Comparison of ENCODE assay signal across 1 cellular context in the genomic region with DNA sequence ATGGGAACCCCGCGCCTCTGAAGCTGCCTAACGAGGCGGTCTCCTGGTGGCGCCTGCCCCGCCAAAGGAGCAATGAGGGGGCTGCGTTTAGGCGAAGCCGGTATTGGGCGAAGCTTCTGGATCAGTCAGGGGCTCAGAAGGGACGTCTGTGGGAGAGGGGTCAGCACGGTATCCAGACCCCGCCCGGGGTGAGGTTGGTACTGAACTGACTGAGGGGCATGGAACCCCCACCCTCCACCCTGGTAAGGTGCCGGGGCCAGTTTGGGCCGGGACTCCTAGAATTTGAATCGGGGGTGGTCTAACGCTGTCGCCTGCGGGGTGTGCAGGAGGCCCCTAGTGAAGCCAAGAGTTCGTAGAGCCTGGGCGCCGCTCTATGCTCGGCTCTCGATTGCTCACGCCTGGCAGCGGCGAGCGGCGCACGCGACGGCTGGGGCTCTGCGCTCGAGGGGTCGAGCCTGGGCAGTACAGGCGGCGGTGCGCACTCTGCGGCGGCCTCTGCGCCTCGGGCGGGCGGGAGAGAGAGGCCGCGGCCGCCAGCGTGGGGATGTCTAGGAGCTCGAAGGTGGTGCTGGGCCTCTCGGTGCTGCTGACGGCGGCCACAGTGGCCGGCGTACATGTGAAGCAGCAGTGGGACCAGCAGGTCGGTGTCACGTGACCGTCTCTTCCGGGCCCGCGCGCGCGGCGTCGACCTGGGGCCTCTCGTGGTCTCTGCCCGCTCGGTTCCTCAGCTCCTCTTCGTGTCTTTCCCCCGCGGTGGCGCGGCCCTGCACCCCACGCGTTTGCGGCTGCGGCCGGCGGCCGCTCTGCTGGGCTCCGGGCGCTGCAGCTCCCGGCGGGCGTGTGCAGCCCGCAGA.
TF ChIP-seq lines count a peak whose summit lies in the region.

A gene with protein sequence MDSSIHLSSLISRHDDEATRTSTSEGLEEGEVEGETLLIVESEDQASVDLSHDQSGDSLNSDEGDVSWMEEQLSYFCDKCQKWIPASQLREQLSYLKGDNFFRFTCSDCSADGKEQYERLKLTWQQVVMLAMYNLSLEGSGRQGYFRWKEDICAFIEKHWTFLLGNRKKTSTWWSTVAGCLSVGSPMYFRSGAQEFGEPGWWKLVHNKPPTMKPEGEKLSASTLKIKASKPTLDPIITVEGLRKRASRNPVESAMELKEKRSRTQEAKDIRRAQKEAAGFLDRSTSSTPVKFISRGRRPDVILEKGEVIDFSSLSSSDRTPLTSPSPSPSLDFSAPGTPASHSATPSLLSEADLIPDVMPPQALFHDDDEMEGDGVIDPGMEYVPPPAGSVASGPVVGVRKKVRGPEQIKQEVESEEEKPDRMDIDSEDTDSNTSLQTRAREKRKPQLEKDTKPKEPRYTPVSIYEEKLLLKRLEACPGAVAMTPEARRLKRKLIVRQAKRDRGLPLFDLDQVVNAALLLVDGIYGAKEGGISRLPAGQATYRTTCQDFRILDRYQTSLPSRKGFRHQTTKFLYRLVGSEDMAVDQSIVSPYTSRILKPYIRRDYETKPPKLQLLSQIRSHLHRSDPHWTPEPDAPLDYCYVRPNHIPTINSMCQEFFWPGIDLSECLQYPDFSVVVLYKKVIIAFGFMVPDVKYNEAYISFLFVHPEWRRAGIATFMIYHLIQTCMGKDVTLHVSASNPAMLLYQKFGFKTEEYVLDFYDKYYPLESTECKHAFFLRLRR (plus strand): TSS at position 452 of the 854 bp plus-strand sequence. CDS start 4,798 bp downstream, outside the sequence.
A gene with protein sequence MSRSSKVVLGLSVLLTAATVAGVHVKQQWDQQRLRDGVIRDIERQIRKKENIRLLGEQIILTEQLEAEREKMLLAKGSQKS (plus strand): TSS at position 452 of the 854 bp plus-strand sequence. CDS start 93 bp downstream, at position 545.

TF ChIP-seq in K562, 482 proteins besides CTCF, POLR2A, EP300 and RAD21 (continued from another document and continues in another):
- TF ChIP-seq, protein P1, sequence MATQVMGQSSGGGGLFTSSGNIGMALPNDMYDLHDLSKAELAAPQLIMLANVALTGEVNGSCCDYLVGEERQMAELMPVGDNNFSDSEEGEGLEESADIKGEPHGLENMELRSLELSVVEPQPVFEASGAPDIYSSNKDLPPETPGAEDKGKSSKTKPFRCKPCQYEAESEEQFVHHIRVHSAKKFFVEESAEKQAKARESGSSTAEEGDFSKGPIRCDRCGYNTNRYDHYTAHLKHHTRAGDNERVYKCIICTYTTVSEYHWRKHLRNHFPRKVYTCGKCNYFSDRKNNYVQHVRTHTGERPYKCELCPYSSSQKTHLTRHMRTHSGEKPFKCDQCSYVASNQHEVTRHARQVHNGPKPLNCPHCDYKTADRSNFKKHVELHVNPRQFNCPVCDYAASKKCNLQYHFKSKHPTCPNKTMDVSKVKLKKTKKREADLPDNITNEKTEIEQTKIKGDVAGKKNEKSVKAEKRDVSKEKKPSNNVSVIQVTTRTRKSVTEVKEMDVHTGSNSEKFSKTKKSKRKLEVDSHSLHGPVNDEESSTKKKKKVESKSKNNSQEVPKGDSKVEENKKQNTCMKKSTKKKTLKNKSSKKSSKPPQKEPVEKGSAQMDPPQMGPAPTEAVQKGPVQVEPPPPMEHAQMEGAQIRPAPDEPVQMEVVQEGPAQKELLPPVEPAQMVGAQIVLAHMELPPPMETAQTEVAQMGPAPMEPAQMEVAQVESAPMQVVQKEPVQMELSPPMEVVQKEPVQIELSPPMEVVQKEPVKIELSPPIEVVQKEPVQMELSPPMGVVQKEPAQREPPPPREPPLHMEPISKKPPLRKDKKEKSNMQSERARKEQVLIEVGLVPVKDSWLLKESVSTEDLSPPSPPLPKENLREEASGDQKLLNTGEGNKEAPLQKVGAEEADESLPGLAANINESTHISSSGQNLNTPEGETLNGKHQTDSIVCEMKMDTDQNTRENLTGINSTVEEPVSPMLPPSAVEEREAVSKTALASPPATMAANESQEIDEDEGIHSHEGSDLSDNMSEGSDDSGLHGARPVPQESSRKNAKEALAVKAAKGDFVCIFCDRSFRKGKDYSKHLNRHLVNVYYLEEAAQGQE (CRISPR knock-in tag; IDR thresholded peaks at IDR 0.05; ENCODE audit: low read depth), result peak; percentile 40; the same call in 1 of the 2 replicates
- no peak for TF ChIP-seq RHOXF2B (CRISPR knock-in tag; conservative IDR thresholded peaks at IDR 0.05)
- TF ChIP-seq SMARCA5 (IDR thresholded peaks at IDR 0.05), result no peak
- TF ChIP-seq PCBP2 (IDR thresholded peaks at IDR 0.05; ENCODE audit: low read depth, low read length, poor library complexity, severe bottlenecking), result no peak
- TF ChIP-seq KDM4B (IDR thresholded peaks at IDR 0.05; ENCODE audit: borderline replicate concordance in 2 of 2, low read depth in 1 of 2), result no peak
- no peak for TF ChIP-seq PPARD (CRISPR knock-in tag; IDR thresholded peaks at IDR 0.05)
- TF ChIP-seq ARID2 (IDR thresholded peaks at IDR 0.05), result no peak
- TF ChIP-seq ZC3H11A (IDR thresholded peaks at IDR 0.05; ENCODE audit: low read depth, low read length), result no peak
- TF ChIP-seq KLF6 (CRISPR knock-in tag; IDR thresholded peaks at IDR 0.05; ENCODE audit: borderline replicate concordance), result no peak
- peak; percentile 89 for TF ChIP-seq PHF20 (IDR thresholded peaks at IDR 0.05; ENCODE audit: partially characterized antibody)
- TF ChIP-seq ZNF140 (CRISPR knock-in tag; IDR thresholded peaks at IDR 0.05), result no peak
- no peak for TF ChIP-seq MCM3 (IDR thresholded peaks at IDR 0.05)
- peak; percentile 63 for TF ChIP-seq CREB1 (IDR thresholded peaks at IDR 0.05)
- TF ChIP-seq CREB1 (CRISPR knock-in tag; IDR thresholded peaks at IDR 0.05), result peak; percentile 72
- TF ChIP-seq, protein P2, sequence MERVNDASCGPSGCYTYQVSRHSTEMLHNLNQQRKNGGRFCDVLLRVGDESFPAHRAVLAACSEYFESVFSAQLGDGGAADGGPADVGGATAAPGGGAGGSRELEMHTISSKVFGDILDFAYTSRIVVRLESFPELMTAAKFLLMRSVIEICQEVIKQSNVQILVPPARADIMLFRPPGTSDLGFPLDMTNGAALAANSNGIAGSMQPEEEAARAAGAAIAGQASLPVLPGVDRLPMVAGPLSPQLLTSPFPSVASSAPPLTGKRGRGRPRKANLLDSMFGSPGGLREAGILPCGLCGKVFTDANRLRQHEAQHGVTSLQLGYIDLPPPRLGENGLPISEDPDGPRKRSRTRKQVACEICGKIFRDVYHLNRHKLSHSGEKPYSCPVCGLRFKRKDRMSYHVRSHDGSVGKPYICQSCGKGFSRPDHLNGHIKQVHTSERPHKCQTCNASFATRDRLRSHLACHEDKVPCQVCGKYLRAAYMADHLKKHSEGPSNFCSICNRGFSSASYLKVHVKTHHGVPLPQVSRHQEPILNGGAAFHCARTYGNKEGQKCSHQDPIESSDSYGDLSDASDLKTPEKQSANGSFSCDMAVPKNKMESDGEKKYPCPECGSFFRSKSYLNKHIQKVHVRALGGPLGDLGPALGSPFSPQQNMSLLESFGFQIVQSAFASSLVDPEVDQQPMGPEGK (CRISPR knock-in tag; IDR thresholded peaks at IDR 0.05; ENCODE audit: borderline replicate concordance), result no peak
- peak; percentile 69 for TF ChIP-seq SAP30 (IDR thresholded peaks at IDR 0.05; ENCODE audit: borderline replicate concordance, insufficient read depth, low read depth, low read length, poor library complexity, severe bottlenecking)
- TF ChIP-seq FOXA3 (CRISPR knock-in tag; conservative IDR thresholded peaks at IDR 0.05 in 1 of 2, IDR thresholded peaks at IDR 0.05 in 1 of 2), result no peak
- TF ChIP-seq NFIX (CRISPR knock-in tag; IDR thresholded peaks at IDR 0.05; ENCODE audit: low read depth), result no peak
- TF ChIP-seq TAF1 (IDR thresholded peaks at IDR 0.05; ENCODE audit: control insufficient read depth, extremely low read depth, insufficient read depth, low read length, severe bottlenecking), result peak; percentile 66
- no peak for TF ChIP-seq NR2C1 (IDR thresholded peaks at IDR 0.05)
- TF ChIP-seq NR2C1 (tag; IDR thresholded peaks at IDR 0.05), result no peak
- no peak for TF ChIP-seq TCF7L2 (IDR thresholded peaks at IDR 0.05; ENCODE audit: low read depth, low read length)
- no peak for TF ChIP-seq ELF4 (CRISPR knock-in tag; IDR thresholded peaks at IDR 0.05)
- no peak for TF ChIP-seq SRSF1 (IDR thresholded peaks at IDR 0.05; ENCODE audit: low read depth, low read length)
- TF ChIP-seq, protein P3, sequence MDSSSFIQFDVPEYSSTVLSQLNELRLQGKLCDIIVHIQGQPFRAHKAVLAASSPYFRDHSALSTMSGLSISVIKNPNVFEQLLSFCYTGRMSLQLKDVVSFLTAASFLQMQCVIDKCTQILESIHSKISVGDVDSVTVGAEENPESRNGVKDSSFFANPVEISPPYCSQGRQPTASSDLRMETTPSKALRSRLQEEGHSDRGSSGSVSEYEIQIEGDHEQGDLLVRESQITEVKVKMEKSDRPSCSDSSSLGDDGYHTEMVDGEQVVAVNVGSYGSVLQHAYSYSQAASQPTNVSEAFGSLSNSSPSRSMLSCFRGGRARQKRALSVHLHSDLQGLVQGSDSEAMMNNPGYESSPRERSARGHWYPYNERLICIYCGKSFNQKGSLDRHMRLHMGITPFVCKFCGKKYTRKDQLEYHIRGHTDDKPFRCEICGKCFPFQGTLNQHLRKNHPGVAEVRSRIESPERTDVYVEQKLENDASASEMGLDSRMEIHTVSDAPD (CRISPR knock-in tag; IDR thresholded peaks at IDR 0.05), result no peak
- peak; percentile 81 for TF ChIP-seq C11orf30 (IDR thresholded peaks at IDR 0.05; ENCODE audit: low read depth)
- TF ChIP-seq, protein P4, sequence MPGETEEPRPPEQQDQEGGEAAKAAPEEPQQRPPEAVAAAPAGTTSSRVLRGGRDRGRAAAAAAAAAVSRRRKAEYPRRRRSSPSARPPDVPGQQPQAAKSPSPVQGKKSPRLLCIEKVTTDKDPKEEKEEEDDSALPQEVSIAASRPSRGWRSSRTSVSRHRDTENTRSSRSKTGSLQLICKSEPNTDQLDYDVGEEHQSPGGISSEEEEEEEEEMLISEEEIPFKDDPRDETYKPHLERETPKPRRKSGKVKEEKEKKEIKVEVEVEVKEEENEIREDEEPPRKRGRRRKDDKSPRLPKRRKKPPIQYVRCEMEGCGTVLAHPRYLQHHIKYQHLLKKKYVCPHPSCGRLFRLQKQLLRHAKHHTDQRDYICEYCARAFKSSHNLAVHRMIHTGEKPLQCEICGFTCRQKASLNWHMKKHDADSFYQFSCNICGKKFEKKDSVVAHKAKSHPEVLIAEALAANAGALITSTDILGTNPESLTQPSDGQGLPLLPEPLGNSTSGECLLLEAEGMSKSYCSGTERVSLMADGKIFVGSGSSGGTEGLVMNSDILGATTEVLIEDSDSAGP (CRISPR knock-in tag; IDR thresholded peaks at IDR 0.05), result no peak
- TF ChIP-seq KAT7 (CRISPR knock-in tag; IDR thresholded peaks at IDR 0.05; ENCODE audit: borderline replicate concordance), result no peak
- TF ChIP-seq ZBTB8A (IDR thresholded peaks at IDR 0.05; ENCODE audit: partially characterized antibody), result no peak
- peak; percentile 32; the same call in 1 of the 2 replicates for TF ChIP-seq RNF2 (IDR thresholded peaks at IDR 0.05)
- TF ChIP-seq CBFB (CRISPR knock-in tag; IDR thresholded peaks at IDR 0.05), result no peak
- no peak for TF ChIP-seq MTF1 (CRISPR knock-in tag; IDR thresholded peaks at IDR 0.05; ENCODE audit: borderline replicate concordance)
- TF ChIP-seq ZNF12 (CRISPR knock-in tag; IDR thresholded peaks at IDR 0.05), result no peak
- TF ChIP-seq ZFP30 (CRISPR knock-in tag; IDR thresholded peaks at IDR 0.05; ENCODE audit: borderline replicate concordance), result no peak
- TF ChIP-seq TAL1 (IDR thresholded peaks at IDR 0.05), result no peak
- TF ChIP-seq ZNF695 (CRISPR knock-in tag; IDR thresholded peaks at IDR 0.05), result no peak
- TF ChIP-seq HIVEP1 (CRISPR knock-in tag; IDR thresholded peaks at IDR 0.05), result no peak
- no peak for TF ChIP-seq ZNF75A (CRISPR knock-in tag; IDR thresholded peaks at IDR 0.05)
- TF ChIP-seq RBM15 (IDR thresholded peaks at IDR 0.05; ENCODE audit: insufficient read depth, low read length), result no peak
- TF ChIP-seq, protein P5, sequence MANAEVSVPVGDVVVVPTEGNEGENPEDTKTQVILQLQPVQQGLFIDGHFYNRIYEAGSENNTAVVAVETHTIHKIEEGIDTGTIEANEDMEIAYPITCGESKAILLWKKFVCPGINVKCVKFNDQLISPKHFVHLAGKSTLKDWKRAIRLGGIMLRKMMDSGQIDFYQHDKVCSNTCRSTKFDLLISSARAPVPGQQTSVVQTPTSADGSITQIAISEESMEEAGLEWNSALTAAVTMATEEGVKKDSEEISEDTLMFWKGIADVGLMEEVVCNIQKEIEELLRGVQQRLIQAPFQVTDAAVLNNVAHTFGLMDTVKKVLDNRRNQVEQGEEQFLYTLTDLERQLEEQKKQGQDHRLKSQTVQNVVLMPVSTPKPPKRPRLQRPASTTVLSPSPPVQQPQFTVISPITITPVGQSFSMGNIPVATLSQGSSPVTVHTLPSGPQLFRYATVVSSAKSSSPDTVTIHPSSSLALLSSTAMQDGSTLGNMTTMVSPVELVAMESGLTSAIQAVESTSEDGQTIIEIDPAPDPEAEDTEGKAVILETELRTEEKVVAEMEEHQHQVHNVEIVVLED (CRISPR knock-in tag; IDR thresholded peaks at IDR 0.05), result peak; percentile 89
- TF ChIP-seq FUS (optimal IDR thresholded peaks at IDR 0.05; ENCODE audit: low read depth, low read length), result no peak
- peak in 2 of 3 experiments; percentile 60 to 69 for TF ChIP-seq YY1 (IDR thresholded peaks at IDR 0.05; ENCODE audit: borderline replicate concordance in 1 of 3, control insufficient read depth in 1 of 3, extremely low read depth in 1 of 3, insufficient read depth in 3 of 3, insufficient read length in 1 of 3, insufficient replicate concordance in 2 of 3, low read depth in 1 of 3, low read length in 2 of 3)
- TF ChIP-seq, protein P6, sequence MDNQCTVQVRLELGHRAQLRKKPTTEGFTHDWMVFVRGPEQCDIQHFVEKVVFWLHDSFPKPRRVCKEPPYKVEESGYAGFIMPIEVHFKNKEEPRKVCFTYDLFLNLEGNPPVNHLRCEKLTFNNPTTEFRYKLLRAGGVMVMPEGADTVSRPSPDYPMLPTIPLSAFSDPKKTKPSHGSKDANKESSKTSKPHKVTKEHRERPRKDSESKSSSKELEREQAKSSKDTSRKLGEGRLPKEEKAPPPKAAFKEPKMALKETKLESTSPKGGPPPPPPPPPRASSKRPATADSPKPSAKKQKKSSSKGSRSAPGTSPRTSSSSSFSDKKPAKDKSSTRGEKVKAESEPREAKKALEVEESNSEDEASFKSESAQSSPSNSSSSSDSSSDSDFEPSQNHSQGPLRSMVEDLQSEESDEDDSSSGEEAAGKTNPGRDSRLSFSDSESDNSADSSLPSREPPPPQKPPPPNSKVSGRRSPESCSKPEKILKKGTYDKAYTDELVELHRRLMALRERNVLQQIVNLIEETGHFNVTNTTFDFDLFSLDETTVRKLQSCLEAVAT (IDR thresholded peaks at IDR 0.05), result peak in 1 of 2 experiments; percentile 100; a peak in 2 of 4 replicates
- no peak for TF ChIP-seq BRD9 (IDR thresholded peaks at IDR 0.05; ENCODE audit: low read depth, partially characterized antibody)
- peak; percentile 85 for TF ChIP-seq CBFA2T2 (conservative IDR thresholded peaks at IDR 0.05)
- TF ChIP-seq TOE1 (IDR thresholded peaks at IDR 0.05; ENCODE audit: borderline replicate concordance), result peak; percentile 98
- TF ChIP-seq TOE1 (CRISPR knock-in tag; IDR thresholded peaks at IDR 0.05; ENCODE audit: borderline replicate concordance, low read depth), result no peak
- TF ChIP-seq, protein P7, sequence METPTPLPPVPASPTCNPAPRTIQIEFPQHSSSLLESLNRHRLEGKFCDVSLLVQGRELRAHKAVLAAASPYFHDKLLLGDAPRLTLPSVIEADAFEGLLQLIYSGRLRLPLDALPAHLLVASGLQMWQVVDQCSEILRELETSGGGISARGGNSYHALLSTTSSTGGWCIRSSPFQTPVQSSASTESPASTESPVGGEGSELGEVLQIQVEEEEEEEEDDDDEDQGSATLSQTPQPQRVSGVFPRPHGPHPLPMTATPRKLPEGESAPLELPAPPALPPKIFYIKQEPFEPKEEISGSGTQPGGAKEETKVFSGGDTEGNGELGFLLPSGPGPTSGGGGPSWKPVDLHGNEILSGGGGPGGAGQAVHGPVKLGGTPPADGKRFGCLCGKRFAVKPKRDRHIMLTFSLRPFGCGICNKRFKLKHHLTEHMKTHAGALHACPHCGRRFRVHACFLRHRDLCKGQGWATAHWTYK (CRISPR knock-in tag; IDR thresholded peaks at IDR 0.05), result peak; percentile 80
